In the genomic region with DNA sequence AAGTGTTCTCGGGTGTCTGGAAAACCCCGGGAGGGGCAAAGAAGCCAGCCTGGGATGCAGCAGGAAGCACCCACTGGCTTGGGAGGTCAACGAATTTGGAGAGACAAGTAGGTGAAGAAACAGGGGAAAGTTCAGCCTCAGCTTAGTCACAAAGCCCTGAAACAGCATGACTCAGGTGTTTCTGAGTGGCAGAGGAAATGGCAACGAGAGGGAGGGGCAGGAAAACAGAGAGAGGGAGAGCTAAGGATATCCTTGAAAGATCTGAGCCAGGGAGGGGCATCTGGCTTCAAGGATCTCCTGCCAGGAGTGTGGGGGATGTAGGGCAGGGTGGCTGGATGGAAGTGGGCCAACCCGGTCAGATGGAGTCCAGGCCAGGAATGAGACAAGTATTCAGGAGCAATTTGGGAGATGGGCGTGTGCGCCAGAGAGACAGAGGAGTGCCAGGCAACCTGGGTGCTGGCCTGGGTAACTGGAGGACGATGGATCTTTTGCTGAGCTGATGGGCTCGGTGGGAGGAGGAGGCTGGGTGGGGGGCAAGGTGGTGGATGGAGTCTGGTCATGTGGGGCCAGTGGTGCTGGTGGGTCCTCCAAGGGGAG, we compare ENCODE assay signal across 8 cellular contexts. TPM values are rescaled to one million over a fixed set of nuclear protein-coding genes. Genes with fewer than 3 reads are reported as not detected.
DNase-seq lines count a peak whose midpoint lies in the region; ATAC-seq lines count a peak whose summit lies in the region.

No MANE protein-coding gene starts in this region.

- H3K4me1 ChIP-seq in adipocyte (ENCODE audit: control insufficient read depth, insufficient read depth, low read length): peaks cover 31% of the 10 kb centered on the region

- H3K4me3 ChIP-seq in adipocyte (ENCODE audit: low read length): peak overlapping the region; percentile 8

- no peaks in the 10 kb centered on the region for H3K9me3 ChIP-seq in adipocyte (ENCODE audit: control insufficient read depth, low read length)

- no peak for ATAC-seq in HG02938 (IDR thresholded peaks at IDR 0.05; ENCODE audit: unreplicated experiment)

- intact Hi-C loops in activated CD4-positive, alpha-beta T cell treated with anti-CD3 and anti-CD28 coated beads, Interleukin-2, amount 10 ng/mL, durations not matched to agents 24 days and 14 days (cut with micrococcal nuclease): no loop called here

- no peaks in the 10 kb centered on the region for H3K36me3 Mint-ChIP-seq in activated CD4-positive, alpha-beta T cell treated with anti-CD3 and anti-CD28 coated beads, Interleukin-2, amount 10 ng/mL, durations not matched to agents 24 days and 14 days (ENCODE audit: low read depth)

- peak overlapping the region; percentile 78 for H3K9ac ChIP-seq in adipocyte (ENCODE audit: low read length)

- H3K36me3 ChIP-seq in adipocyte (ENCODE audit: control insufficient read depth, insufficient read depth, low read length, severe bottlenecking): peaks cover 7% of the 10 kb centered on the region

- no peaks in the 10 kb centered on the region for H3K9me3 Mint-ChIP-seq in activated CD4-positive, alpha-beta T cell treated with anti-CD3 and anti-CD28 coated beads, Interleukin-2, amount 10 ng/mL, durations not matched to agents 24 days and 14 days

- H3K27me3 ChIP-seq in adipocyte (replicated peaks; ENCODE audit: control insufficient read depth, insufficient read depth, low read length): no peaks in the 10 kb centered on the region

- peak overlapping the region; percentile 68 for H3K4me3 Mint-ChIP-seq in activated CD4-positive, alpha-beta T cell treated with anti-CD3 and anti-CD28 coated beads, Interleukin-2, amount 10 ng/mL, durations not matched to agents 24 days and 14 days

- H3K27ac Mint-ChIP-seq in activated CD4-positive, alpha-beta T cell treated with anti-CD3 and anti-CD28 coated beads, Interleukin-2, amount 10 ng/mL, durations not matched to agents 24 days and 14 days: peak overlapping the region; percentile 92

- peak; percentile 79 for DNase-seq in activated CD4-positive, alpha-beta T cell treated with anti-CD3 and anti-CD28 coated beads, Interleukin-2, amount 10 ng/mL, durations not matched to agents 24 days and 14 days
- DNase-seq in activated CD4-positive, alpha-beta T cell treated with anti-CD3 and anti-CD28 coated beads, Interleukin-2, amount 50 U/mL, for 4 hours: no peak
- DNase-seq in NCI-H460 (ENCODE audit: extremely low read depth, low read depth) (peak; percentile 99), adipocyte (ENCODE audit: low read depth) (peak; percentile 91), inferior parietal cortex (ENCODE audit: extremely low spot score) (peak; percentile 18), cortex of kidney (lab: John Stamatoyannopoulos, UW) (no peak)
- peak; percentile 4 to 36 (median 21) for DNase-seq in stimulated activated CD4-positive, alpha-beta T cell treated with anti-CD3 and anti-CD28 coated beads, TNF-alpha, amount 100 ng/mL, for 48 hours (ENCODE audit: low read depth in 3 of 3)

- peaks cover 25% of the 10 kb centered on the region for H3K4me1 Mint-ChIP-seq in activated CD4-positive, alpha-beta T cell treated with anti-CD3 and anti-CD28 coated beads, Interleukin-2, amount 10 ng/mL, durations not matched to agents 24 days and 14 days

- H3K27me3 Mint-ChIP-seq in activated CD4-positive, alpha-beta T cell treated with anti-CD3 and anti-CD28 coated beads, Interleukin-2, amount 10 ng/mL, durations not matched to agents 24 days and 14 days: peaks cover 2% of the 10 kb centered on the region

RNA-seq across cellular contexts. Expression of gene ABCC3, which starts 27.2 kb away (rescaled TPM):
- total RNA-seq in activated CD4-positive, alpha-beta T cell treated with anti-CD3 and anti-CD28 coated beads, Interleukin-2, amount 10 ng/mL, durations not matched to agents 24 days and 14 days: not detected in 2 replicates
- total RNA-seq in NCI-H460 (2014; rRNA removed; shearing (Covaris generic)): 74.8 and 93.3 TPM in 2 replicates
- 343 and 349 TPM in 2 replicates for polyA plus RNA-seq in NCI-H460 (2014; cell fraction: nucleus; rRNA removed)

RNA-seq across cellular contexts. Expression of gene ANKRD40, which starts 45.8 kb away (rescaled TPM):
- 47.7 and 49.8 TPM in 2 replicates for total RNA-seq in activated CD4-positive, alpha-beta T cell treated with anti-CD3 and anti-CD28 coated beads, Interleukin-2, amount 10 ng/mL, durations not matched to agents 24 days and 14 days
- total RNA-seq in NCI-H460 (2014; rRNA removed; shearing (Covaris generic)): 48.4 and 54.5 TPM in 2 replicates
- 20.3 and 42.7 TPM in 2 replicates for polyA plus RNA-seq in NCI-H460 (2014; cell fraction: nucleus; rRNA removed)

RNA-seq across cellular contexts. Expression of gene LUC7L3, which starts 57.5 kb away (rescaled TPM):
- total RNA-seq in activated CD4-positive, alpha-beta T cell treated with anti-CD3 and anti-CD28 coated beads, Interleukin-2, amount 10 ng/mL, durations not matched to agents 24 days and 14 days: 125 and 133 TPM in 2 replicates
- 41.6 and 62.2 TPM in 2 replicates for total RNA-seq in NCI-H460 (2014; rRNA removed; shearing (Covaris generic))
- 311 and 374 TPM in 2 replicates for polyA plus RNA-seq in NCI-H460 (2014; cell fraction: nucleus; rRNA removed)

Comparison
In these comparisons a context has a peak if more than half of its experiments do, and no peak if none do; other contexts are left out.
1. DNase-seq: peak in activated CD4-positive, alpha-beta T cell treated with anti-CD3 and anti-CD28 coated beads, Interleukin-2, amount 10 ng/mL, durations not matched to agents 24 days and 14 days (single experiment), NCI-H460 (single experiment), adipocyte (single experiment), inferior parietal cortex (single experiment) and stimulated activated CD4-positive, alpha-beta T cell treated with anti-CD3 and anti-CD28 coated beads, TNF-alpha, amount 100 ng/mL, for 48 hours (3 of 3); none in activated CD4-positive, alpha-beta T cell treated with anti-CD3 and anti-CD28 coated beads, Interleukin-2, amount 50 U/mL, for 4 hours (0 of 2) and cortex of kidney (single experiment).
2. RNA of gene ABCC3, which starts 27.2 kb away (total RNA-seq): 74.8 to 93.3 TPM in NCI-H460; not detected in activated CD4-positive, alpha-beta T cell treated with anti-CD3 and anti-CD28 coated beads, Interleukin-2, amount 10 ng/mL, durations not matched to agents 24 days and 14 days; every median in the first group is over 10 times any median in the second.